13 cellular contexts compared by ENCODE assay signal in the genomic region with DNA sequence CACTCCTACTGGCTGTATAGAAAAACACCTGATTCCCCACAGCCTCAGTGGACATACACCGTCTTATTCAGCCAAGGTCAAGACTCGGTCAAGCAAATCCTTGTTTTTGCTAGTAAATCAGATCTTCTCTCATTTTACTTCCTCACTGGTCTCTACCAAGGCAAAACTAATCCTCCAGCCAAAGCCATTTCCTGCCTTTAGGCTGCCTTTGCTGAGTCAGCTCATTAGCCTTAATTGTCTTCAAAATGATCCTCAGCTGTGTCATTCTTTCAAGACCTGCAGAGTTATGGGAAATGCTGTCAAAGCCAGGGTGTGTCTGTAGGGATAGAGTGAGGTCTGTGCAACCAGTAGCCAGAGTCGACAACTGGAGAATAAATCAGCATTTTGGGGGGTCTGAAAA.
DNase-seq lines count a peak whose midpoint lies in the region; ATAC-seq and TF ChIP-seq lines count a peak whose summit lies in the region.
"Had no signal": no experiment of that assay in that cellular context is flagged by ENCODE, and none has a peak within 500 bp of the region (broad histone marks: within the 10 kb centered on the region; RNA-seq: fewer than 3 reads in every experiment).

No MANE protein-coding gene starts in this region.

- peak overlapping the region; percentile 50 for H3K27ac ChIP-seq in KMS-11
- H3K27ac ChIP-seq in WERI-Rb-1, result no peak overlapping the region

- peak overlapping the region; percentile 1; the same call in 1 of the 2 replicates for H3K9ac ChIP-seq in KMS-11

- H3K27me3 Mint-ChIP-seq in T-cell, result peaks cover 0 to 4% of the 10 kb centered on the region in 2 donors
- peaks cover 14% of the 10 kb centered on the region for H3K27me3 Mint-ChIP-seq in activated T-cell treated with anti-CD3 and anti-CD28 coated beads, Interleukin-2, amount 50 U/mL, for 4 hours (ENCODE audit: low read depth)

- H2AFZ ChIP-seq in KMS-11 (ENCODE audit: low read depth), result peak overlapping the region; percentile 32

- no peak overlapping the region for H3K27ac Mint-ChIP-seq in T-cell
- H3K27ac Mint-ChIP-seq: B cell, IgD-negative memory B cell, immature natural killer cell had no signal

- DNase-seq in AG10803 (ENCODE audit: low read depth), result peak; percentile 34
- DNase-seq in WERI-Rb-1, result peak; percentile 45
- peak; percentile 22 for DNase-seq in iris pigment epithelial cell (ENCODE audit: low read depth)
- no peak for DNase-seq in T-cell
- DNase-seq in activated T-cell treated with anti-CD3 and anti-CD28 coated beads, Interleukin-2, amount 50 U/mL, for 4 hours, result no peak
- DNase-seq in NCI-H2107 treated with DMSO at 0.1 percent for 48 hours (lab: John Stamatoyannopoulos, UW; ENCODE audit: unreplicated experiment), result no peak
- DNase-seq in activated CD4-positive, alpha-beta T cell treated with anti-CD3 and anti-CD28 coated beads for 4 hours, result no peak
- DNase-seq: cortex of kidney, immature natural killer cell, NCI-H526 had no signal

- peaks cover 0 to 10% (median 2%) of the 10 kb centered on the region in 3 donors for H3K9me3 Mint-ChIP-seq in T-cell
- H3K9me3 Mint-ChIP-seq in activated T-cell treated with anti-CD3 and anti-CD28 coated beads, Interleukin-2, amount 50 U/mL, for 4 hours, result peaks cover 13% of the 10 kb centered on the region

- TF ChIP-seq CTCF in AG10803 (conservative IDR thresholded peaks at IDR 0.05; ENCODE audit: low read length), result no peak
- TF ChIP-seq CTCF in KMS-11 (conservative IDR thresholded peaks at IDR 0.05; ENCODE audit: low read depth, low read length), result no peak
- TF ChIP-seq CTCF in WERI-Rb-1 (IDR thresholded peaks at IDR 0.05; ENCODE audit: low read depth, low read length), result no peak

- CTCF ChIA-PET in T-cell (lab: Charles Lee), result no interaction called here

- H3K9me3 ChIP-seq in WERI-Rb-1 (ENCODE audit: severe bottlenecking), result no peaks in the 10 kb centered on the region

- H3K79me2 ChIP-seq in KMS-11 (ENCODE audit: insufficient read depth, low read depth), result no peaks in the 10 kb centered on the region

- H3K4me3 ChIP-seq in AG10803 (ENCODE audit: low read length) (no peak overlapping the region), KMS-11 (IDR thresholded peaks at IDR 0.05; ENCODE audit: insufficient read depth, low read depth, low read length) (no peak overlapping the region), WERI-Rb-1 (ENCODE audit: low read depth, low read length) (no peak overlapping the region)

- no peaks in the 10 kb centered on the region for H4K20me1 ChIP-seq in KMS-11 (ENCODE audit: insufficient read depth)

- peaks cover 29% of the 10 kb centered on the region for H3K4me1 ChIP-seq in KMS-11 (ENCODE audit: low read depth, poor library complexity, severe bottlenecking)

- peak overlapping the region; percentile 14 for H3K4me2 ChIP-seq in KMS-11

- H3K4me1 Mint-ChIP-seq in T-cell, result peaks cover 0 to 5% (median 5%) of the 10 kb centered on the region in 3 donors
- no peaks in the 10 kb centered on the region for H3K4me1 Mint-ChIP-seq in activated T-cell treated with anti-CD3 and anti-CD28 coated beads, Interleukin-2, amount 50 U/mL, for 4 hours (ENCODE audit: low read depth)

- H3K36me3 Mint-ChIP-seq in T-cell, result no peaks in the 10 kb centered on the region
- no peaks in the 10 kb centered on the region for H3K36me3 Mint-ChIP-seq in activated T-cell treated with anti-CD3 and anti-CD28 coated beads, Interleukin-2, amount 50 U/mL, for 4 hours (ENCODE audit: insufficient read depth)

- no peak overlapping the region for H3K4me3 Mint-ChIP-seq in T-cell
- no peak overlapping the region for H3K4me3 Mint-ChIP-seq in activated T-cell treated with anti-CD3 and anti-CD28 coated beads, Interleukin-2, amount 50 U/mL, for 4 hours
- H3K4me3 Mint-ChIP-seq: B cell, IgD-negative memory B cell, immature natural killer cell had no signal

- ATAC-seq in T-cell (replicated peaks in 1 of 4), result no peak
- no peak for ATAC-seq in activated T-cell treated with anti-CD3 and anti-CD28 coated beads, Interleukin-2, amount 50 U/mL, for 4 hours

- H3K27me3 ChIP-seq in KMS-11 (ENCODE audit: insufficient read depth, low read depth) (no peaks in the 10 kb centered on the region), WERI-Rb-1 (ENCODE audit: insufficient read depth, low read depth, severe bottlenecking) (no peaks in the 10 kb centered on the region)

- no peaks in the 10 kb centered on the region for H3K36me3 ChIP-seq in KMS-11 (ENCODE audit: insufficient read depth)
- no peaks in the 10 kb centered on the region for H3K36me3 ChIP-seq in WERI-Rb-1

- POLR2A ChIA-PET in T-cell (lab: Charles Lee), result no interaction called here

Comparison
In these comparisons a context has a peak if more than half of its experiments do, and no peak if none do; other contexts are left out.
1. DNase-seq: peak in AG10803 (single experiment), WERI-Rb-1 (single experiment) and iris pigment epithelial cell (single experiment); none in T-cell (0 of 34), activated T-cell treated with anti-CD3 and anti-CD28 coated beads, Interleukin-2, amount 50 U/mL, for 4 hours (single experiment), NCI-H2107 treated with DMSO at 0.1 percent for 48 hours (single experiment) and activated CD4-positive, alpha-beta T cell treated with anti-CD3 and anti-CD28 coated beads for 4 hours (0 of 2).